Comparison of ENCODE assay signal across 19 cellular contexts in the genomic region with DNA sequence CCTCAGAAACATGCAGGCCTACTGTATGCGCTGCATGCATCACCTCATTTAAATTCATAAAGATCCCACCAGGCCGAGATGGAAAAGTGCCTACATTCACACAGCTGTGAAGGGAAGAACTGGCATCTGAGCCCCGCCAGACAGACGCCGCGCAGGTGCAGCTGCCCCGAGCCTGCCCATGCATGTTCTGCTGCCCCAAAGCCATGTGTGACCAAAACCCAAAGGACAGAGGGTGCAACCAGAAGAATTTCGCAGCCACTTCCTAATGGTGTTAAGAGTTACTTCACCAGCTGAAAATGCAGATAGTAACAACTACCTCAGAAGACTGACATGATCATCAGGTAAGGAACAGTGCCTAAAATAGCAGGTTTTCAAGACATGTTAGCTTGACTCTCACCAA. TPM values are rescaled to one million over a fixed set of nuclear protein-coding genes. Genes with fewer than 3 reads are reported as not detected.
A peak's percentile ranks its signal among the peaks of the same experiment; 100 is the strongest.
DNase-seq lines count a peak whose midpoint lies in the region; FAIRE-seq and TF ChIP-seq lines count a peak whose summit lies in the region.
"Had no signal": no experiment of that assay in that cellular context is flagged by ENCODE, and none has a peak within 500 bp of the region (broad histone marks: within the 10 kb centered on the region; RNA-seq: fewer than 3 reads in every experiment).

No MANE protein-coding gene starts in this region.

- no peak overlapping the region for H3K27ac ChIP-seq in endodermal cell (ENCODE audit: low read depth, low read length)
- H3K27ac ChIP-seq in parathyroid adenoma, result no peak overlapping the region
- no peak overlapping the region for H3K27ac ChIP-seq in thyroid gland
- H3K27ac ChIP-seq: C4-2B, KMS-11 had no signal

- intact Hi-C loops in thyroid gland (cut with DNase I), result no loop called here

- H3K9ac ChIP-seq in endodermal cell (ENCODE audit: extremely low read depth, low read length, poor library complexity, severe bottlenecking), result no peak overlapping the region
- no peak overlapping the region for H3K9ac ChIP-seq in parathyroid adenoma
- H3K9ac ChIP-seq: KMS-11 had no signal

- H3K4me1 ChIP-seq in endodermal cell (ENCODE audit: control insufficient read depth, insufficient read depth, low read length), result peaks cover 14% of the 10 kb centered on the region
- no peaks in the 10 kb centered on the region for H3K4me1 ChIP-seq in parathyroid adenoma
- H3K4me1 ChIP-seq in thyroid gland, result peaks cover 0 to 2% of the 10 kb centered on the region in 2 donors
- H3K4me1 ChIP-seq: HAP-1 had no signal

- H3K36me3 ChIP-seq in endodermal cell (ENCODE audit: control insufficient read depth, insufficient read depth, low read length), result no peaks in the 10 kb centered on the region
- no peaks in the 10 kb centered on the region for H3K36me3 ChIP-seq in parathyroid adenoma (ENCODE audit: control insufficient read depth, insufficient read depth, low read length)
- no peaks in the 10 kb centered on the region for H3K36me3 ChIP-seq in thyroid gland
- H3K36me3 ChIP-seq: HAP-1 had no signal

- no peaks in the 10 kb centered on the region for H3K27me3 ChIP-seq in endodermal cell (ENCODE audit: control insufficient read depth, insufficient read depth, low read length, poor library complexity, severe bottlenecking)
- H3K27me3 ChIP-seq in parathyroid adenoma (ENCODE audit: control insufficient read depth, insufficient read depth, low read length), result no peaks in the 10 kb centered on the region
- H3K27me3 ChIP-seq in thyroid gland, result no peaks in the 10 kb centered on the region

- no peaks in the 10 kb centered on the region for H3K79me2 ChIP-seq in parathyroid adenoma

- H2AFZ ChIP-seq in parathyroid adenoma, result peak overlapping the region; percentile 42

- peaks cover 2% of the 10 kb centered on the region for H3K27me3 Mint-ChIP-seq in endodermal cell (ENCODE audit: insufficient read depth)

- 95% methylated on average over 8 of the region's 8 CpGs for WGBS in endodermal cell (ENCODE audit: insufficient coverage in 1 of 2, insufficient read length in 1 of 2), 2 experiments
- 95% methylated on average over 8 of the region's 8 CpGs for WGBS in thyroid gland, 2 donors

- H3K4me2 ChIP-seq in parathyroid adenoma (ENCODE audit: low read length), result no peak overlapping the region
- H3K4me2 ChIP-seq: KMS-11 had no signal

- TF ChIP-seq POLR2A in GM12892 (IDR thresholded peaks at IDR 0.05; ENCODE audit: low read depth, low read length) (no peak), thyroid gland (IDR thresholded peaks at IDR 0.05) (no peak)

- no peaks in the 10 kb centered on the region for H3K9me3 ChIP-seq in endodermal cell (ENCODE audit: control insufficient read depth, low read length)
- H3K9me3 ChIP-seq in parathyroid adenoma (ENCODE audit: control insufficient read depth, low read length), result no peaks in the 10 kb centered on the region
- H3K9me3 ChIP-seq in thyroid gland, result no peaks in the 10 kb centered on the region
- H3K9me3 ChIP-seq: HAP-1 had no signal

- TF ChIP-seq CTCF in endodermal cell (conservative IDR thresholded peaks at IDR 0.05) (no peak), parathyroid adenoma (IDR thresholded peaks at IDR 0.05) (no peak), thyroid gland (IDR thresholded peaks at IDR 0.05) (no peak)

- FAIRE-seq in GM12892 (lab: Jason Lieb, UNC), result no peak
- FAIRE-seq: GM19239, RCC 7860 had no signal

- no peak overlapping the region for H3K4me3 Mint-ChIP-seq in endodermal cell

- no peak overlapping the region for H3K4me3 ChIP-seq in endodermal cell (ENCODE audit: low read length)
- H3K4me3 ChIP-seq in parathyroid adenoma (ENCODE audit: low read depth, low read length), result no peak overlapping the region
- no peak overlapping the region for H3K4me3 ChIP-seq in thyroid gland (replicated peaks in 1 of 3)
- H3K4me3 ChIP-seq: HAP-1 had no signal

- H3K36me3 Mint-ChIP-seq in endodermal cell (ENCODE audit: low read depth), result no peaks in the 10 kb centered on the region

- H3K4me1 Mint-ChIP-seq in endodermal cell, result peaks cover 36% of the 10 kb centered on the region

- H3K27ac Mint-ChIP-seq in endodermal cell, result no peak overlapping the region

- DNase-seq in HT-29 (ENCODE audit: low spot score) (peak; percentile 0), NCI-H526 (lab: John Stamatoyannopoulos, UW) (peak; percentile 62 to 70), endodermal cell (peak; percentile 50), GM12892 (ENCODE audit: insufficient read length) (no peak), NCI-H524 treated with DMSO at 0.1 percent for 48 hours (lab: John Stamatoyannopoulos, UW) (no peak), thyroid gland (no peak)
- DNase-seq: AML-193, DND-41, GDM1, NCI-H1417 treated with DMSO at 0.1 percent for 48 hours, NCI-H187 treated with DMSO at 0.1 percent for 48 hours, NCI-H446 had no signal

- no peaks in the 10 kb centered on the region for H3K9me3 Mint-ChIP-seq in endodermal cell

RNA-seq across cellular contexts. Expression of gene KRT8, which starts 13.5 kb away (rescaled TPM):
- total RNA-seq in HT-29 (2014; rRNA removed; shearing (Covaris generic)), result 5,686 and 5,723 TPM in 2 replicates
- total RNA-seq in endodermal cell (1,000 to 10,000 TPM; 1,663 to 1,920 TPM), thyroid gland (1,000 to 10,000 TPM in 1 of 4 donors, 100 to 1,000 TPM in 3; 364 to 1,037 (median 698) TPM)
- polyA plus RNA-seq in endodermal cell (2013, experiment 1 of 2), result 445 TPM
- 561 TPM for polyA plus RNA-seq in endodermal cell (2013, experiment 2 of 2)
- polyA plus RNA-seq in GM12892 (2012; ENCODE audit: missing spikeins), result 0.47 TPM
- total RNA-seq: T-helper 1 cell treated with Interleukin-12 subunit alpha and Interleukin-12 subunit beta and Interleukin-4 antibody, amounts not matched to agents 30 ng/mL and 1 ng/mL, for 36 hours had no signal

RNA-seq across cellular contexts. Expression of gene KRT18, which starts 30.6 kb away (rescaled TPM):
- 9,796 and 10,041 TPM in 2 replicates for total RNA-seq in HT-29 (2014; rRNA removed; shearing (Covaris generic))
- total RNA-seq in endodermal cell (1,000 to 10,000 TPM in 1 of 2 donors, 100 to 1,000 TPM in 1; 858 to 1,019 TPM), thyroid gland (100 to 1,000 TPM; 389 to 648 (median 540) TPM)
- polyA plus RNA-seq in endodermal cell (2013, experiment 1 of 2), result 283 TPM
- 352 TPM for polyA plus RNA-seq in endodermal cell (2013, experiment 2 of 2)
- 0.34 TPM for polyA plus RNA-seq in GM12892 (2012; ENCODE audit: missing spikeins)

Comparison
In these comparisons a context has a peak if more than half of its experiments do, and no peak if none do; other contexts are left out.
1. DNase-seq: peak in HT-29 (single experiment), NCI-H526 (2 of 2) and endodermal cell (single experiment); none in GM12892 (single experiment), NCI-H524 treated with DMSO at 0.1 percent for 48 hours (single experiment) and thyroid gland (0 of 2).